1 cellular context compared by ENCODE assay signal in the genomic region with DNA sequence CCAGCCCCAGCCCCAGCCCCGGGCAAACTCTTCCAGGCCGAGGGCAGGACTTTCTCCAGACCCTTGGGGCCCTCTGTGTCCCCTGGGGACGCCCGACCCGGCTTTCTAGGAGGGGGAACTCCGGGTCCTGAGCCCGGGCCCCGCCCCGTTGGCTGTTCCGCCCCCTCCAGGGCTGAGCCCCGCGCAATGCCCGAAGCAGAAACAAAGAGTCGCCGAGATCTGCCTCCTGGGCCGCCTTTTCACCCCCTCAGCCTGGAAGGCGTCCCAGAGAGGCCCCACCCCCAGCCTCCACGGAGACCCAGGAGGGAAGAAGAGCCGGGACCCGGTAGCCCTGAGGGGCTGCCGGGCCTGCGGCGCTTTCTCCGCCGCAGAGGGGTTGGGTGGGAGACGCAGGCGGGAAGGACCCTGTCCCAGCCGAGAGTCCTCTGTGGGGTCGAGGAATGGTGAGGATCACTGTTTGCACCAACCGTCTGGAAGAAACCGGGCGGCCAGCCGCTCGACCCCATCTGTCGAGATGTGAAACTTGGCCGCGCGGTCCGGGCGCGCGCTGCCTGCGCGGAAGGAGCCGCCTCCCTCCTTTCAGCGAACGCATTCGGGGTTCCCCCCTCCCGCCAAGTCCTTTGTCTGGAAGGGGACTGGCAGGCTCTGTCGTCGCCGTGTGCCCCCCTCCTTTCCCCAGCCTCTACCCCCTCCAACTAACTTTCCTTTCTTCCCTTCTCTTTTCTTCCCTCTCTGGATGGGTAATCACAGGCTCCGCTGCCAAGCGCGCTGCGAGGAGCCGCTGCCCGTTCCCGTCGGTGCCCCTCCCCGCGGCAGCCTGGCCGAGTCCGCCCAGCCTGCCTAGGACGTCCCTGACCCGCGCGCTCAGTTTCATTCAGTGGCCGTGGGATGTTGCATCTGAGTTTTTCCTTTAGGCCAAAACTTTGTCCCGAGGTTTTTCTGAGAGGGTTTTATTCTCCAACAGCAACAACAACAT.
TF ChIP-seq lines count a peak whose summit lies in the region.

No MANE protein-coding gene starts in this region.

TF ChIP-seq in HepG2, 621 proteins besides CTCF, POLR2A, EP300 and RAD21:
- no peak for TF ChIP-seq ZNF546 (CRISPR knock-in tag; conservative IDR thresholded peaks at IDR 0.05)
- no peak for TF ChIP-seq NFE2L1 (CRISPR knock-in tag; IDR thresholded peaks at IDR 0.05; ENCODE audit: borderline replicate concordance)
- no peak for TF ChIP-seq IKZF1 (IDR thresholded peaks at IDR 0.05)
- no peak for TF ChIP-seq ELF4 (CRISPR knock-in tag; IDR thresholded peaks at IDR 0.05; ENCODE audit: borderline replicate concordance)
- no peak for TF ChIP-seq REL (CRISPR knock-in tag; conservative IDR thresholded peaks at IDR 0.05)
- TF ChIP-seq TBX2 (CRISPR knock-in tag; IDR thresholded peaks at IDR 0.05; ENCODE audit: borderline replicate concordance), result no peak
- no peak for TF ChIP-seq SP140L (CRISPR knock-in tag; IDR thresholded peaks at IDR 0.05; ENCODE audit: borderline replicate concordance)
- TF ChIP-seq ZNF354B (CRISPR knock-in tag; IDR thresholded peaks at IDR 0.05), result no peak
- no peak for TF ChIP-seq KLF13 (CRISPR knock-in tag; IDR thresholded peaks at IDR 0.05)
- TF ChIP-seq, protein P1, sequence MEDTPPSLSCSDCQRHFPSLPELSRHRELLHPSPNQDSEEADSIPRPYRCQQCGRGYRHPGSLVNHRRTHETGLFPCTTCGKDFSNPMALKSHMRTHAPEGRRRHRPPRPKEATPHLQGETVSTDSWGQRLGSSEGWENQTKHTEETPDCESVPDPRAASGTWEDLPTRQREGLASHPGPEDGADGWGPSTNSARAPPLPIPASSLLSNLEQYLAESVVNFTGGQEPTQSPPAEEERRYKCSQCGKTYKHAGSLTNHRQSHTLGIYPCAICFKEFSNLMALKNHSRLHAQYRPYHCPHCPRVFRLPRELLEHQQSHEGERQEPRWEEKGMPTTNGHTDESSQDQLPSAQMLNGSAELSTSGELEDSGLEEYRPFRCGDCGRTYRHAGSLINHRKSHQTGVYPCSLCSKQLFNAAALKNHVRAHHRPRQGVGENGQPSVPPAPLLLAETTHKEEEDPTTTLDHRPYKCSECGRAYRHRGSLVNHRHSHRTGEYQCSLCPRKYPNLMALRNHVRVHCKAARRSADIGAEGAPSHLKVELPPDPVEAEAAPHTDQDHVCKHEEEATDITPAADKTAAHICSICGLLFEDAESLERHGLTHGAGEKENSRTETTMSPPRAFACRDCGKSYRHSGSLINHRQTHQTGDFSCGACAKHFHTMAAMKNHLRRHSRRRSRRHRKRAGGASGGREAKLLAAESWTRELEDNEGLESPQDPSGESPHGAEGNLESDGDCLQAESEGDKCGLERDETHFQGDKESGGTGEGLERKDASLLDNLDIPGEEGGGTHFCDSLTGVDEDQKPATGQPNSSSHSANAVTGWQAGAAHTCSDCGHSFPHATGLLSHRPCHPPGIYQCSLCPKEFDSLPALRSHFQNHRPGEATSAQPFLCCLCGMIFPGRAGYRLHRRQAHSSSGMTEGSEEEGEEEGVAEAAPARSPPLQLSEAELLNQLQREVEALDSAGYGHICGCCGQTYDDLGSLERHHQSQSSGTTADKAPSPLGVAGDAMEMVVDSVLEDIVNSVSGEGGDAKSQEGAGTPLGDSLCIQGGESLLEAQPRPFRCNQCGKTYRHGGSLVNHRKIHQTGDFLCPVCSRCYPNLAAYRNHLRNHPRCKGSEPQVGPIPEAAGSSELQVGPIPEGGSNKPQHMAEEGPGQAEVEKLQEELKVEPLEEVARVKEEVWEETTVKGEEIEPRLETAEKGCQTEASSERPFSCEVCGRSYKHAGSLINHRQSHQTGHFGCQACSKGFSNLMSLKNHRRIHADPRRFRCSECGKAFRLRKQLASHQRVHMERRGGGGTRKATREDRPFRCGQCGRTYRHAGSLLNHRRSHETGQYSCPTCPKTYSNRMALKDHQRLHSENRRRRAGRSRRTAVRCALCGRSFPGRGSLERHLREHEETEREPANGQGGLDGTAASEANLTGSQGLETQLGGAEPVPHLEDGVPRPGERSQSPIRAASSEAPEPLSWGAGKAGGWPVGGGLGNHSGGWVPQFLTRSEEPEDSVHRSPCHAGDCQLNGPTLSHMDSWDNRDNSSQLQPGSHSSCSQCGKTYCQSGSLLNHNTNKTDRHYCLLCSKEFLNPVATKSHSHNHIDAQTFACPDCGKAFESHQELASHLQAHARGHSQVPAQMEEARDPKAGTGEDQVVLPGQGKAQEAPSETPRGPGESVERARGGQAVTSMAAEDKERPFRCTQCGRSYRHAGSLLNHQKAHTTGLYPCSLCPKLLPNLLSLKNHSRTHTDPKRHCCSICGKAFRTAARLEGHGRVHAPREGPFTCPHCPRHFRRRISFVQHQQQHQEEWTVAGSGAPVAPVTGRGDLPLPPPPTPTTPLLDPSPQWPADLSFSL (CRISPR knock-in tag; IDR thresholded peaks at IDR 0.05), result no peak
- TF ChIP-seq, protein P2, sequence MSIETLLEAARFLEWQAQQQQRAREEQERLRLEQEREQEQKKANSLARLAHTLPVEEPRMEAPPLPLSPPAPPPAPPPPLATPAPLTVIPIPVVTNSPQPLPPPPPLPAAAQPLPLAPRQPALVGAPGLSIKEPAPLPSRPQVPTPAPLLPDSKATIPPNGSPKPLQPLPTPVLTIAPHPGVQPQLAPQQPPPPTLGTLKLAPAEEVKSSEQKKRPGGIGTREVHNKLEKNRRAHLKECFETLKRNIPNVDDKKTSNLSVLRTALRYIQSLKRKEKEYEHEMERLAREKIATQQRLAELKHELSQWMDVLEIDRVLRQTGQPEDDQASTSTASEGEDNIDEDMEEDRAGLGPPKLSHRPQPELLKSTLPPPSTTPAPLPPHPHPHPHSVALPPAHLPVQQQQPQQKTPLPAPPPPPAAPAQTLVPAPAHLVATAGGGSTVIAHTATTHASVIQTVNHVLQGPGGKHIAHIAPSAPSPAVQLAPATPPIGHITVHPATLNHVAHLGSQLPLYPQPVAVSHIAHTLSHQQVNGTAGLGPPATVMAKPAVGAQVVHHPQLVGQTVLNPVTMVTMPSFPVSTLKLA (IDR thresholded peaks at IDR 0.05), result no peak
- TF ChIP-seq, protein P3, sequence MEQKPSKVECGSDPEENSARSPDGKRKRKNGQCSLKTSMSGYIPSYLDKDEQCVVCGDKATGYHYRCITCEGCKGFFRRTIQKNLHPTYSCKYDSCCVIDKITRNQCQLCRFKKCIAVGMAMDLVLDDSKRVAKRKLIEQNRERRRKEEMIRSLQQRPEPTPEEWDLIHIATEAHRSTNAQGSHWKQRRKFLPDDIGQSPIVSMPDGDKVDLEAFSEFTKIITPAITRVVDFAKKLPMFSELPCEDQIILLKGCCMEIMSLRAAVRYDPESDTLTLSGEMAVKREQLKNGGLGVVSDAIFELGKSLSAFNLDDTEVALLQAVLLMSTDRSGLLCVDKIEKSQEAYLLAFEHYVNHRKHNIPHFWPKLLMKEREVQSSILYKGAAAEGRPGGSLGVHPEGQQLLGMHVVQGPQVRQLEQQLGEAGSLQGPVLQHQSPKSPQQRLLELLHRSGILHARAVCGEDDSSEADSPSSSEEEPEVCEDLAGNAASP (CRISPR knock-in tag; IDR thresholded peaks at IDR 0.05; ENCODE audit: borderline replicate concordance), result no peak
TF ChIP-seq in HepG2: peak in this region for 0.
